Comparison of ENCODE assay signal across 8 cellular contexts in genomic region chr16:53220585-53220984, GRCh38.
DNase-seq lines count a peak whose midpoint lies in the region; ATAC-seq, FAIRE-seq and TF ChIP-seq lines count a peak whose summit lies in the region.

No MANE protein-coding gene starts in this region.

- H3K27ac ChIP-seq in DOHH2 (ENCODE audit: low read depth, low read length) (no peak overlapping the region), IMR-90 (ENCODE audit: insufficient read depth, low read length) (no peak overlapping the region), endothelial cell of umbilical vein (ENCODE audit: insufficient read depth, low read depth, low read length) (peak overlapping the region; percentile 91)

- TF ChIP-seq POLR2A in IMR-90 (IDR thresholded peaks at IDR 0.05; ENCODE audit: low read depth, low read length) (no peak), endothelial cell of umbilical vein (IDR thresholded peaks at IDR 0.05; ENCODE audit: low read depth, low read length) (no peak)

- H3K79me1 ChIP-seq in IMR-90 (ENCODE audit: low read depth in 1 of 2, low read length in 2 of 2): peaks cover 13 to 43% of the 10 kb centered on the region in 2 experiments; a peak in 3 of 4 replicates

- DNase-seq in IMR-90: peak; percentile 58
- peak; percentile 71 for DNase-seq in endothelial cell of umbilical vein (ENCODE audit: low read depth, low spot score)
- no peak for DNase-seq in neural crest cell (ENCODE audit: low read depth, low spot score)
- no peak for DNase-seq in ureter (ENCODE audit: low spot score)
- DNase-seq in RCC 7860 (ENCODE audit: low spot score): no peak
- DNase-seq in GM19238 (ENCODE audit: insufficient read length, low spot score): no peak

- H3K27me3 ChIP-seq in DOHH2 (ENCODE audit: control insufficient read depth, low read length): no peaks in the 10 kb centered on the region
- no peaks in the 10 kb centered on the region for H3K27me3 ChIP-seq in IMR-90 (ENCODE audit: control insufficient read depth, insufficient read depth, low read length)
- H3K27me3 ChIP-seq in endothelial cell of umbilical vein (ENCODE audit: control insufficient read depth in 2 of 2, insufficient read depth in 2 of 2, low read length in 2 of 2): no peaks in the 10 kb centered on the region

- peaks cover 23% of the 10 kb centered on the region for H3F3A ChIP-seq in DOHH2 (ENCODE audit: control insufficient read depth, insufficient read depth)

- no peak overlapping the region; the same call in 1 of the 2 replicates for H3K14ac ChIP-seq in IMR-90 (replicated peaks; ENCODE audit: low read depth, low read length)

- H3K56ac ChIP-seq in IMR-90 (ENCODE audit: extremely low read depth, insufficient read depth, low read length): no peak overlapping the region

- H2AK9ac ChIP-seq in IMR-90 (replicated peaks; ENCODE audit: low read depth, low read length, poor library complexity): no peak overlapping the region

- no peak overlapping the region for H2BK15ac ChIP-seq in IMR-90 (ENCODE audit: low read depth, low read length)

- H3K9me1 ChIP-seq in IMR-90 (ENCODE audit: insufficient read depth, low read length) (no peaks in the 10 kb centered on the region; the same call in 1 of the 2 replicates), endothelial cell of umbilical vein (replicated peaks; ENCODE audit: control insufficient read depth, extremely low read depth, insufficient read depth, low read length) (peaks cover 2% of the 10 kb centered on the region)

- FAIRE-seq in endothelial cell of umbilical vein (lab: Jason Lieb, UNC): no peak
- FAIRE-seq in RCC 7860 (lab: Jason Lieb, UNC): no peak

- H3K9me3 ChIP-seq in DOHH2 (ENCODE audit: control insufficient read depth, insufficient read depth, low read length) (no peaks in the 10 kb centered on the region), IMR-90 (ENCODE audit: control insufficient read depth, insufficient read depth, low read length) (no peaks in the 10 kb centered on the region), endothelial cell of umbilical vein (replicated peaks; ENCODE audit: control insufficient read depth, insufficient read depth, low read length) (no peaks in the 10 kb centered on the region)

- peaks cover 3% of the 10 kb centered on the region; the same call in 1 of the 2 replicates for H4K20me1 ChIP-seq in DOHH2 (ENCODE audit: control insufficient read depth, insufficient read depth, low read depth, low read length)
- H4K20me1 ChIP-seq in IMR-90 (ENCODE audit: insufficient read depth, low read length): peaks cover 11% of the 10 kb centered on the region; the same call in 1 of the 2 replicates
- H4K20me1 ChIP-seq in endothelial cell of umbilical vein (replicated peaks; ENCODE audit: control insufficient read depth, extremely low read depth, insufficient read depth, low read length): peaks cover under 1% of the 10 kb centered on the region

- H2BK120ac ChIP-seq in IMR-90 (ENCODE audit: low read depth, low read length): no peak overlapping the region

- intact Hi-C loops in IMR-90 (cut with micrococcal nuclease) (loop anchor here (5.0 kb wide), 2 partner anchors 88 to 168 kb away; partner anchors contain the start of genes CHD9 and CHD9NB), endothelial cell of umbilical vein (cut with micrococcal nuclease) (loop anchor here (1.0 kb wide), 1 partner anchor 165 kb away; no protein-coding TSS in a partner anchor)

- H3K79me2 ChIP-seq in DOHH2 (ENCODE audit: control insufficient read depth, low read length) (peaks cover 57% of the 10 kb centered on the region), endothelial cell of umbilical vein (ENCODE audit: control insufficient read depth, insufficient read depth, low read length) (peaks cover 61% of the 10 kb centered on the region)

- H3K9me2 ChIP-seq in DOHH2 (replicated peaks; ENCODE audit: control insufficient read depth, low read length): no peaks in the 10 kb centered on the region

- no peak overlapping the region for H4K91ac ChIP-seq in IMR-90 (ENCODE audit: insufficient read depth, low read depth, low read length)

- POLR2A ChIA-PET in IMR-90 (lab: Charles Lee; ENCODE audit: unreplicated experiment): no interaction called here
- POLR2A ChIA-PET in endothelial cell of umbilical vein (lab: Charles Lee): interaction anchor here (0.5 to 1.7 kb wide), 2 partner anchors 9 to 14 kb away, joined by 3 to 4 read pairs; no protein-coding TSS in a partner anchor

- peak; percentile 53 for TF ChIP-seq RAD21 in IMR-90 (IDR thresholded peaks at IDR 0.05; ENCODE audit: low read length)

- H3K27me3 Mint-ChIP-seq in neural crest cell (ENCODE audit: low read depth): no peaks in the 10 kb centered on the region

- no peak overlapping the region for H2AFZ ChIP-seq in IMR-90 (replicated peaks; ENCODE audit: low read length, poor library complexity)
- H2AFZ ChIP-seq in endothelial cell of umbilical vein (ENCODE audit: low read depth, low read length): no peak overlapping the region

- CTCF ChIA-PET in IMR-90 (lab: Yijun Ruan, JAX) (interaction anchor here (0.7 to 1.4 kb wide), 3 partner anchors 13 to 165 kb away, joined by 3 to 5 read pairs (median 4); partner anchors contain the start of gene CHD9), endothelial cell of umbilical vein (lab: Charles Lee) (interaction anchor here (0.9 to 3.9 kb wide), 20 partner anchors 12 to 1029 kb away, joined by 3 to 61 read pairs (median 4); partner anchors contain the start of genes CHD9 and CHD9NB)

- H3K36me3 Mint-ChIP-seq in neural crest cell (ENCODE audit: low read depth): peaks cover 3% of the 10 kb centered on the region

- H3K23ac ChIP-seq in IMR-90 (ENCODE audit: low read depth, low read length): peak overlapping the region; percentile 71; the same call in 1 of the 2 replicates

- H3K4me3 ChIP-seq in DOHH2 (ENCODE audit: low read length) (no peak overlapping the region), IMR-90 (ENCODE audit: insufficient read depth, low read depth, low read length) (no peak overlapping the region), endothelial cell of umbilical vein (replicated peaks in 1 of 3; ENCODE audit: insufficient read depth in 1 of 3, low read depth in 1 of 3, low read length in 3 of 3) (peak overlapping the region in 1 of 3 experiments; percentile 49)

- H3K4ac ChIP-seq in IMR-90 (ENCODE audit: low read depth, low read length): no peak overlapping the region; the same call in 1 of the 2 replicates

- peak; percentile 76 for ATAC-seq in IMR-90 (ENCODE audit: low read depth)
- ATAC-seq in HG02970 (IDR thresholded peaks at IDR 0.05; ENCODE audit: low FRiP score, unreplicated experiment): no peak

- peaks cover 5% of the 10 kb centered on the region for H3K4me1 Mint-ChIP-seq in neural crest cell

- H3K4me1 ChIP-seq in DOHH2 (ENCODE audit: control insufficient read depth, low read length) (peaks cover 46% of the 10 kb centered on the region), IMR-90 (ENCODE audit: control insufficient read depth, insufficient read depth, low read length) (peaks cover 3% of the 10 kb centered on the region), endothelial cell of umbilical vein (ENCODE audit: control insufficient read depth, extremely low read depth, insufficient read depth, low read length) (peaks cover 37% of the 10 kb centered on the region)

- no peak overlapping the region for H4K5ac ChIP-seq in IMR-90 (ENCODE audit: low read depth, low read length)

- no peaks in the 10 kb centered on the region for H3K9me3 Mint-ChIP-seq in neural crest cell

- H3K9ac ChIP-seq in IMR-90 (ENCODE audit: low read depth, low read length): no peak overlapping the region
- peak overlapping the region; percentile 69 for H3K9ac ChIP-seq in endothelial cell of umbilical vein (replicated peaks; ENCODE audit: extremely low read depth, insufficient read depth, low read length)

- H3K4me2 ChIP-seq in DOHH2 (ENCODE audit: low read length): peak overlapping the region; percentile 50
- H3K4me2 ChIP-seq in IMR-90 (ENCODE audit: low read depth, low read length): no peak overlapping the region
- H3K4me2 ChIP-seq in endothelial cell of umbilical vein (ENCODE audit: insufficient read depth, low read length): peak overlapping the region; percentile 98

- no peak for TF ChIP-seq CTCF in DOHH2 (IDR thresholded peaks at IDR 0.05; ENCODE audit: low read depth, low read length, poor library complexity, severe bottlenecking)
- peak; percentile 40 for TF ChIP-seq CTCF in IMR-90 (conservative IDR thresholded peaks at IDR 0.05; ENCODE audit: low read depth, low read length)
- peak; percentile 42 to 46 for TF ChIP-seq CTCF in endothelial cell of umbilical vein (IDR thresholded peaks at IDR 0.05; ENCODE audit: extremely low read depth in 1 of 2, insufficient read depth in 1 of 2, low read depth in 1 of 2, low read length in 2 of 2)
- peak; percentile 29 for TF ChIP-seq CTCF in neural crest cell (conservative IDR thresholded peaks at IDR 0.05)

- no peak overlapping the region for H3K27ac Mint-ChIP-seq in neural crest cell (ENCODE audit: unreplicated experiment)

- WGBS in IMR-90 (ENCODE audit: extremely low coverage in 2 of 2, insufficient read length in 1 of 2), 2 experiments: 80% methylated on average over 1 of the region's 2 CpGs; no CpG with 5 or more reads in 1 of the 2 experiments

- BruUV-seq in IMR-90 (replicated peaks; lab: Mats Ljungman, UMichigan) (no TSS peak), endothelial cell of umbilical vein (replicated peaks; lab: Mats Ljungman, UMichigan) (no TSS peak)

- dilution Hi-C loops in IMR-90 (cut with HindIII; ENCODE audit: low sequenced_read_pairs, unreplicated experiment): no loop called here
- dilution Hi-C loops in endothelial cell of umbilical vein (cut with MboI; ENCODE audit: extremely low pct_ligation_motif_present, low sequenced_read_pairs): no loop called here

- no peak overlapping the region; a peak in 1 of 4 replicates for H4K8ac ChIP-seq in IMR-90 (ENCODE audit: low read depth in 2 of 2, low read length in 2 of 2)

- no peak overlapping the region for H2BK20ac ChIP-seq in IMR-90 (ENCODE audit: low read depth, low read length)

- no peak overlapping the region for H2AK5ac ChIP-seq in IMR-90 (ENCODE audit: low read depth, low read length)

- no peak overlapping the region for H3K4me3 Mint-ChIP-seq in neural crest cell

- H3K36me3 ChIP-seq in DOHH2 (ENCODE audit: control insufficient read depth, low read length) (peaks cover 35% of the 10 kb centered on the region), IMR-90 (ENCODE audit: control insufficient read depth, insufficient read depth, low read length) (peaks cover 7% of the 10 kb centered on the region), endothelial cell of umbilical vein (ENCODE audit: control insufficient read depth in 2 of 2, extremely low read depth in 1 of 2, insufficient read depth in 2 of 2, low read length in 2 of 2) (peaks cover 2 to 4% of the 10 kb centered on the region in 2 experiments)

- in situ Hi-C loops in IMR-90 (cut with MboI; ENCODE audit: low sequenced_read_pairs): no loop called here

- H3K18ac ChIP-seq in IMR-90 (ENCODE audit: low read depth, low read length): no peak overlapping the region

- H2BK5ac ChIP-seq in IMR-90 (ENCODE audit: low read depth, low read length, poor library complexity, severe bottlenecking): peak overlapping the region; percentile 92

TF ChIP-seq in IMR-90, 13 proteins besides CTCF, POLR2A, EP300 and RAD21 (continues in another document):
- no peak for TF ChIP-seq BHLHE40 (IDR thresholded peaks at IDR 0.05; ENCODE audit: low read depth, low read length)

TF ChIP-seq in endothelial cell of umbilical vein, 7 proteins besides CTCF, POLR2A, EP300 and RAD21 (continues in another document):
- no peak for TF ChIP-seq FOS (IDR thresholded peaks at IDR 0.05; ENCODE audit: borderline replicate concordance, insufficient read depth, low read length)
- no peak for TF ChIP-seq MYC (IDR thresholded peaks at IDR 0.05; ENCODE audit: low read depth, low read length)

Comparison
In these comparisons a context has a peak if more than half of its experiments do, and no peak if none do; other contexts are left out.
1. DNase-seq: peak in IMR-90 (single experiment) and endothelial cell of umbilical vein (single experiment); none in neural crest cell (single experiment), ureter (single experiment), RCC 7860 (single experiment) and GM19238 (single experiment).